In the genomic region with DNA sequence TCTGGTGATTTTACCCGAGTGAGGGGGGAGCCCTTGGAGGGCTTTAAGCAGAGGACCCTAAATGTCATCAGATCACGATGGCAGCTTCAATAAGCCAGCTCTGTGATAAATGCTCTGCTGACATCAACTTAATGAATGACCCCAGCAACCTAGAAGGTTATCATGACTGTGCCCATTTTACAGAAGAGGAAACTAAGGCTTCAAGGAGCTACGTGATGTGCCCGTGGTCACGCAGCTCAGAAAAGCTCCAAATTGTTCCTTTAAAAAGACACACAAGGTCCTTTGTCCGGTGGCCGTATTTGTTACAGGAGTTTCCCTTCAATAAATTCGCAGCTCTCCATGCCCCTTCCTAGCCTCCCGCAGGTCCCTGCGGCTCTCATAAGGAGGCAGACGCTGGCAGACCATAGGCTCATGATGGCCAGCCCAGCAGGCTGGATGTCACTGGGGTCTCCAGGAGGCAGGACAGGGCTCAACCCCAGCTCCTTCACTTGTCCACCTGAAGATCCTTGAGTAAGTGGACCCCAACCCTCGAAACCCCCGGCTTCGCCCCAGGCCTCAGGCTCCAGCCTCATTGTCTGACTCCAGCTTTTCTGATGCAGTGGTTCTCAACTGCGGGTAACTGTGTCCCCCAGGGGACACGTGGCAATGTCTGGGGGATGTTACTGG, we compare ENCODE assay signal across 26 cellular contexts.
"Had no signal": no experiment of that assay in that cellular context is flagged by ENCODE, and none has a peak within 500 bp of the region (broad histone marks: within the 10 kb centered on the region; RNA-seq: fewer than 3 reads in every experiment).

No MANE protein-coding gene starts in this region.

- H3K9me3 ChIP-seq: esophagus squamous epithelium, lower lobe of right lung, neutrophil, pancreas, thyroid gland, vagina had no signal

- H3K36me3 Mint-ChIP-seq: naive thymus-derived CD8-positive, alpha-beta T cell; stimulated activated naive B cell treated with anti-CD40 and anti-IgM and Interleukin-4, amounts not matched to agents 10 μg/mL and 1 μg/mL and 100 μg/mL, for 72 hours had no signal

- H3K4me1 Mint-ChIP-seq: stimulated activated naive B cell treated with anti-CD40 and anti-IgM and Interleukin-4, amounts not matched to agents 10 μg/mL and 1 μg/mL and 100 μg/mL, for 72 hours had no signal

- H3K36me3 ChIP-seq: esophagus squamous epithelium, heart right ventricle, lower lobe of right lung, neutrophil, pancreas, stomach, thyroid gland, vagina had no signal

- H3K4me3 ChIP-seq: esophagus squamous epithelium, lower lobe of right lung, pancreas, skin epidermis, stomach, thyroid gland, vagina had no signal

- H3K27me3 ChIP-seq: neutrophil, pancreas, thyroid gland, vagina had no signal

- DNase-seq: cortex of kidney; effector memory CD8-positive, alpha-beta T cell; erythroblast; esophagus squamous epithelium; foreskin melanocyte; glutamatergic neuron; heart right ventricle; hippocampal formation; left colon; left ventricle myocardium superior; lower lobe of right lung; naive thymus-derived CD8-positive, alpha-beta T cell; nephron progenitor cell; pancreas; retina; stimulated activated CD4-positive, alpha-beta T cell treated with anti-CD3 and anti-CD28 coated beads, Interleukin-15, amount 100 ng/mL, for 24 hours; stimulated activated CD4-positive, alpha-beta T cell treated with anti-CD3 and anti-CD28 coated beads, Interleukin-2, amount 100 ng/mL, for 48 hours; stimulated activated naive B cell treated with anti-CD40 and anti-IgM and Interleukin-4, amounts not matched to agents 10 μg/mL and 1 μg/mL and 100 μg/mL, for 72 hours; stomach; thyroid gland; trophoblast cell had no signal

- H3K27ac Mint-ChIP-seq: effector memory CD8-positive, alpha-beta T cell; naive thymus-derived CD8-positive, alpha-beta T cell; nephron progenitor cell; stimulated activated naive B cell treated with anti-CD40 and anti-IgM and Interleukin-4, amounts not matched to agents 10 μg/mL and 1 μg/mL and 100 μg/mL, for 72 hours had no signal

- H3K9me3 Mint-ChIP-seq: effector memory CD8-positive, alpha-beta T cell had no signal

- ATAC-seq: effector memory CD8-positive, alpha-beta T cell; heart right ventricle; left colon; left ventricle myocardium superior; lower lobe of right lung; naive thymus-derived CD8-positive, alpha-beta T cell; pancreas; stimulated activated naive B cell treated with anti-CD40 and anti-IgM and Interleukin-4, amounts not matched to agents 10 μg/mL and 1 μg/mL and 100 μg/mL, for 72 hours had no signal

- H3K4me1 ChIP-seq: lower lobe of right lung, pancreas, stomach, vagina had no signal

- FAIRE-seq: endometrium, islet of Langerhans, pancreas had no signal

- H3K4me3 Mint-ChIP-seq: effector memory CD8-positive, alpha-beta T cell; naive thymus-derived CD8-positive, alpha-beta T cell; nephron progenitor cell; stimulated activated naive B cell treated with anti-CD40 and anti-IgM and Interleukin-4, amounts not matched to agents 10 μg/mL and 1 μg/mL and 100 μg/mL, for 72 hours had no signal

- H3K27ac ChIP-seq: esophagus squamous epithelium, lower lobe of right lung, neutrophil, pancreas, skin epidermis, stomach, thyroid gland, vagina had no signal
